Comparison of ENCODE assay signal across 1 cellular context in the genomic region with DNA sequence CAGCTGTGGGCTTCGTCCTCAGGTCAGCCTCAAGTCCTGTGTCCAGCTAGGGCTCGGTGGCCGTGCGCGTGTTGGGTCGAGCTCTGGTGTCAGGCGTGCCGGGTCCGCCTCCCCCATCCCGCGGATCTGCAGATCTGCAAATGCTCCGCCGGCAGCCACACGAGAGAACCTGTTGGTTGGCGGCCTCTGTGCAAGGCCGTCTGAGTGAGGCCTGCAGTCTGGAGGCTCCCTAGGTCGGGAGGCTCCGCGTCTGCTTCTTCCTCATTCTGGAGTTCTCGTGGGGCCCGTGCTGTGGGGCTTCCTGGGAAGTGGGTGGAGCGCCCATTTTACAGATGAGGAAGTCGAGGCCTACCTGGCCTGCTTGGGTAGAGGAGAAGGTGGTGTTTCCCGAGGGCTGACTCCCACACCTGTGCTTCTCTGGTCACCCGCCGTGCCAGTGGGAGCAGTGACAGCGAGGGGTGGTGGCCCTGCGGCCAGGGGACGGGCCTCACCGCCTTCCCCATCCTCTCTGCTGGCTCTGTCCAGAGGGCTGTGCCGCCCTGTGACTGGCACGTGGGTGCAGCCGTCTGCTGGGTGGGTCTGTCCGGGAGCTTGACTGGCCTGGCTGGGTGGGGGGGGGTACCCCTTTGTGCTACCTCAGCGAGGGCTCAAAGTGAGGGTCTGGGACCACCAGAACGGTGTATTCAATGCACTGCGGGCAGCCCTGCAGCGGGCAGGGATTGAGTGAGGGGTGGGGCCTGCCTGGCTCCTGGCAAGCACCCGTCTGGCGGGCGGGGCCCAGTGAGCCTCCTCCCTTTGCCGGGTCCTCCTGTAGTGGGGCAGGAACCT.
TF ChIP-seq lines count a peak whose summit lies in the region.

No MANE protein-coding gene starts in this region.

TF ChIP-seq in GM12878, 131 proteins besides CTCF, POLR2A, EP300 and RAD21:
- TF ChIP-seq, protein P1, sequence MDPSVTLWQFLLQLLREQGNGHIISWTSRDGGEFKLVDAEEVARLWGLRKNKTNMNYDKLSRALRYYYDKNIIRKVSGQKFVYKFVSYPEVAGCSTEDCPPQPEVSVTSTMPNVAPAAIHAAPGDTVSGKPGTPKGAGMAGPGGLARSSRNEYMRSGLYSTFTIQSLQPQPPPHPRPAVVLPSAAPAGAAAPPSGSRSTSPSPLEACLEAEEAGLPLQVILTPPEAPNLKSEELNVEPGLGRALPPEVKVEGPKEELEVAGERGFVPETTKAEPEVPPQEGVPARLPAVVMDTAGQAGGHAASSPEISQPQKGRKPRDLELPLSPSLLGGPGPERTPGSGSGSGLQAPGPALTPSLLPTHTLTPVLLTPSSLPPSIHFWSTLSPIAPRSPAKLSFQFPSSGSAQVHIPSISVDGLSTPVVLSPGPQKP (IDR thresholded peaks at IDR 0.05; ENCODE audit: low read depth, low read length), result no peak
- TF ChIP-seq SPI1 (IDR thresholded peaks at IDR 0.05; ENCODE audit: borderline replicate concordance, insufficient read depth, low read depth, low read length), result peak; percentile 7; the same call in 1 of the 2 replicates
- TF ChIP-seq RBBP5 (conservative IDR thresholded peaks at IDR 0.05), result no peak
- 0 out of 2 replicates have a peak, but pooled peaks have one; percentile 35 for TF ChIP-seq ZNF217 (IDR thresholded peaks at IDR 0.05)
- no peak for TF ChIP-seq SIN3A (IDR thresholded peaks at IDR 0.05; ENCODE audit: low read depth, low read length)
- no peak for TF ChIP-seq YBX1 (IDR thresholded peaks at IDR 0.05)
- no peak for TF ChIP-seq GATAD2B (conservative IDR thresholded peaks at IDR 0.05; ENCODE audit: low read depth)
- TF ChIP-seq EZH2 (IDR thresholded peaks at IDR 0.05; ENCODE audit: borderline replicate concordance, control insufficient read depth, low read depth, low read length), result no peak
- TF ChIP-seq BACH1 (IDR thresholded peaks at IDR 0.05; ENCODE audit: borderline replicate concordance), result no peak
- TF ChIP-seq HCFC1 (IDR thresholded peaks at IDR 0.05; ENCODE audit: low read length), result no peak
- no peak for TF ChIP-seq SMC3 (IDR thresholded peaks at IDR 0.05; ENCODE audit: borderline replicate concordance, low read length)
- TF ChIP-seq HDGF (IDR thresholded peaks at IDR 0.05), result no peak
- TF ChIP-seq, protein P2, sequence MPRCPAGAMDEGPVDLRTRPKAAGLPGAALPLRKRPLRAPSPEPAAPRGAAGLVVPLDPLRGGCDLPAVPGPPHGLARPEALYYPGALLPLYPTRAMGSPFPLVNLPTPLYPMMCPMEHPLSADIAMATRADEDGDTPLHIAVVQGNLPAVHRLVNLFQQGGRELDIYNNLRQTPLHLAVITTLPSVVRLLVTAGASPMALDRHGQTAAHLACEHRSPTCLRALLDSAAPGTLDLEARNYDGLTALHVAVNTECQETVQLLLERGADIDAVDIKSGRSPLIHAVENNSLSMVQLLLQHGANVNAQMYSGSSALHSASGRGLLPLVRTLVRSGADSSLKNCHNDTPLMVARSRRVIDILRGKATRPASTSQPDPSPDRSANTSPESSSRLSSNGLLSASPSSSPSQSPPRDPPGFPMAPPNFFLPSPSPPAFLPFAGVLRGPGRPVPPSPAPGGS (IDR thresholded peaks at IDR 0.05; ENCODE audit: borderline replicate concordance, insufficient read depth, low read depth, low read length, poor library complexity, severe bottlenecking), result no peak
- no peak for TF ChIP-seq CREM (IDR thresholded peaks at IDR 0.05; ENCODE audit: low read depth)
- no peak for TF ChIP-seq ZNF622 (IDR thresholded peaks at IDR 0.05)
- no peak for TF ChIP-seq ZZZ3 (IDR thresholded peaks at IDR 0.05; ENCODE audit: control insufficient read depth, insufficient read length, low read depth)
- TF ChIP-seq, protein P3, sequence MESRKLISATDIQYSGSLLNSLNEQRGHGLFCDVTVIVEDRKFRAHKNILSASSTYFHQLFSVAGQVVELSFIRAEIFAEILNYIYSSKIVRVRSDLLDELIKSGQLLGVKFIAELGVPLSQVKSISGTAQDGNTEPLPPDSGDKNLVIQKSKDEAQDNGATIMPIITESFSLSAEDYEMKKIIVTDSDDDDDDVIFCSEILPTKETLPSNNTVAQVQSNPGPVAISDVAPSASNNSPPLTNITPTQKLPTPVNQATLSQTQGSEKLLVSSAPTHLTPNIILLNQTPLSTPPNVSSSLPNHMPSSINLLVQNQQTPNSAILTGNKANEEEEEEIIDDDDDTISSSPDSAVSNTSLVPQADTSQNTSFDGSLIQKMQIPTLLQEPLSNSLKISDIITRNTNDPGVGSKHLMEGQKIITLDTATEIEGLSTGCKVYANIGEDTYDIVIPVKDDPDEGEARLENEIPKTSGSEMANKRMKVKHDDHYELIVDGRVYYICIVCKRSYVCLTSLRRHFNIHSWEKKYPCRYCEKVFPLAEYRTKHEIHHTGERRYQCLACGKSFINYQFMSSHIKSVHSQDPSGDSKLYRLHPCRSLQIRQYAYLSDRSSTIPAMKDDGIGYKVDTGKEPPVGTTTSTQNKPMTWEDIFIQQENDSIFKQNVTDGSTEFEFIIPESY (IDR thresholded peaks at IDR 0.05), result peak; percentile 85
